1 cellular context compared by ENCODE assay signal in the genomic region with DNA sequence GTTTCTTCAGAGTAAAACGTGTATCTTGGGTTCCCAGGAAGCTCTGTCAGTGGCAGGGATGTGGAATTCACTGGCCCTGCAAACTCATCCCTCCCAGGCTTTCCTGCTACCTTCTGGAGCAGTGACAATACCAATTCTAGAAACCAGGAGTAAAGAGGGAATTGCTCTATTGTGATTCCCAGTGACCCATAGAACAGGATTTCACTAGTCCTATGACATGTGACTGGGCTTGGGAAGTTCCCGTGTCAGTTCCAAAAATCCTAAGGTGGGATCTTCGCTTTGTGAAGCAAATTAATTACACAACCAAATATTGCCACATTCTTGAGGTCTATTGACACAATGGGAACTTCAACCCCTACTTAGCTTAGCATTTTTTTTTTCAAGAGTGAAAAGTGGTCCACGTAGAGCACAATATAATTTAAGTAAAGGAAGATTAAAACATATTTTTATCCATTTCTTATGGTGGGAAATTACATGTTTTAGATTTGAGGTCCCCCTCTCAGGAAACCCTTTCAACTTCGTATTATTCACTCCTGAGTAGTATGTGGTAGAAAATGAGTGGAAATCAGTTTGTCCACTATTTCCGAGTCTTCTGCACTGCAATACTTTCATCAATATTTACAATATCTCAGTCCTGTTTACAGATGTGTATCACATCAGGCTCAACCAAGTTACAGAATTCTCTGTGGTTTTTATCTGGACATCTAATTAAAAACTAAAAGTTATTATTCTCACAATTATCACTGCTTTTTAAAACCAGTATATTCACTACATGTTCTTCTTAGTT.
TF ChIP-seq lines count a peak whose summit lies in the region.

No MANE protein-coding gene starts in this region.

TF ChIP-seq in GM23338, 12 proteins besides CTCF, POLR2A, EP300 and RAD21:
- TF ChIP-seq POLR2AphosphoS5 (IDR thresholded peaks at IDR 0.05; ENCODE audit: low read depth) (no peak), EZH2phosphoT487 (IDR thresholded peaks at IDR 0.05; ENCODE audit: unreplicated experiment) (no peak)
TF ChIP-seq in GM23338: peak in this region for 0.
